8 cellular contexts compared by ENCODE assay signal in genomic region chr19:1503089-1503924, GRCh38. TPM values are rescaled to one million over a fixed set of nuclear protein-coding genes. Genes with fewer than 3 reads are reported as not detected.
DNase-seq lines count a peak whose midpoint lies in the region; ATAC-seq and TF ChIP-seq lines count a peak whose summit lies in the region.

No MANE protein-coding gene starts in this region.

- no peak for ATAC-seq in HG02678 (IDR thresholded peaks at IDR 0.05; ENCODE audit: unreplicated experiment)

- H2BK5ac ChIP-seq in mesendoderm (ENCODE audit: low read length), result no peak overlapping the region

- H3K4me1 ChIP-seq in KMS-11 (ENCODE audit: low read depth, poor library complexity, severe bottlenecking) (no peaks in the 10 kb centered on the region), colonic mucosa (peaks cover 7% of the 10 kb centered on the region), mesendoderm (ENCODE audit: control insufficient read depth, low read depth, low read length) (no peaks in the 10 kb centered on the region)

- H3K36me3 Mint-ChIP-seq in CD14-positive monocyte, result no peaks in the 10 kb centered on the region

- H4K8ac ChIP-seq in mesendoderm (ENCODE audit: low read depth, low read length), result no peak overlapping the region

- H3K36me3 ChIP-seq in KMS-11 (ENCODE audit: insufficient read depth) (no peaks in the 10 kb centered on the region), colonic mucosa (no peaks in the 10 kb centered on the region), mesendoderm (ENCODE audit: control insufficient read depth, insufficient read depth, low read length) (no peaks in the 10 kb centered on the region)

- H3K4me3 Mint-ChIP-seq in CD14-positive monocyte, result peak overlapping the region in 1 of 2 donors; percentile 48

- no peak overlapping the region for H2BK120ac ChIP-seq in mesendoderm (ENCODE audit: low read depth, low read length)

- H2BK15ac ChIP-seq in mesendoderm (replicated peaks; ENCODE audit: low read depth), result no peak overlapping the region

- H3K27me3 ChIP-seq in KMS-11 (ENCODE audit: insufficient read depth, low read depth) (peaks cover 68% of the 10 kb centered on the region), colonic mucosa (peaks cover 19% of the 10 kb centered on the region), mesendoderm (ENCODE audit: insufficient read depth, low read length, poor library complexity) (no peaks in the 10 kb centered on the region)

- H3K79me2 ChIP-seq in KMS-11 (ENCODE audit: insufficient read depth, low read depth), result no peaks in the 10 kb centered on the region
- H3K79me2 ChIP-seq in mesendoderm (ENCODE audit: control insufficient read depth, insufficient read depth, low read length), result no peaks in the 10 kb centered on the region

- peaks cover 27 to 49% (median 41%) of the 10 kb centered on the region in 3 donors for H3K27me3 Mint-ChIP-seq in CD14-positive monocyte (ENCODE audit: low read depth in 3 of 3)

- H3K23ac ChIP-seq in mesendoderm (ENCODE audit: low read length), result no peak overlapping the region

- peak; percentile 92 for TF ChIP-seq CTCF in CD14-positive monocyte (IDR thresholded peaks at IDR 0.05)
- TF ChIP-seq CTCF in KMS-11 (conservative IDR thresholded peaks at IDR 0.05; ENCODE audit: low read depth, low read length), result peak; percentile 53
- peak; percentile 85 for TF ChIP-seq CTCF in colonic mucosa (IDR thresholded peaks at IDR 0.05)

- no peak overlapping the region for H2AK5ac ChIP-seq in mesendoderm (ENCODE audit: low read length)

- peaks cover 9 to 36% (median 24%) of the 10 kb centered on the region in 7 donors for H3K9me3 Mint-ChIP-seq in CD14-positive monocyte

- H3K79me1 ChIP-seq in mesendoderm (ENCODE audit: low read length), result no peaks in the 10 kb centered on the region

- no CpG with 5 or more reads among the region's 49 CpGs for WGBS in mesendoderm (ENCODE audit: extremely low coverage, insufficient coverage, low lambda C conversion rate)

- H3K4ac ChIP-seq in mesendoderm (ENCODE audit: low read depth, low read length), result no peak overlapping the region

- no peak overlapping the region for H3K56ac ChIP-seq in mesendoderm (ENCODE audit: low read length)

- H3K9me3 ChIP-seq in colonic mucosa, result no peaks in the 10 kb centered on the region

- H3K27ac Mint-ChIP-seq in CD14-positive monocyte, result no peak overlapping the region

- H4K5ac ChIP-seq in mesendoderm (ENCODE audit: low read length), result no peak overlapping the region

- H3K18ac ChIP-seq in mesendoderm (ENCODE audit: low read length), result no peak overlapping the region

- H3K4me3 ChIP-seq in KMS-11 (IDR thresholded peaks at IDR 0.05; ENCODE audit: insufficient read depth, low read depth, low read length) (no peak overlapping the region), colonic mucosa (peak overlapping the region; percentile 5), mesendoderm (ENCODE audit: low read length) (no peak overlapping the region)

- H3K9ac ChIP-seq in KMS-11 (no peak overlapping the region), colonic mucosa (ENCODE audit: low read depth in 2 of 2, low read length in 2 of 2) (peak overlapping the region in 1 of 2 donors; percentile 12), mesendoderm (ENCODE audit: low read length) (no peak overlapping the region)

- H3K27ac ChIP-seq in KMS-11 (no peak overlapping the region), colonic mucosa (no peak overlapping the region), mesendoderm (ENCODE audit: low read depth, low read length) (no peak overlapping the region)

- intact Hi-C loops in CD14-positive monocyte (cut with micrococcal nuclease), result no loop called here
- intact Hi-C loops in colonic mucosa (cut with DNase I), result no loop called here

- no peak overlapping the region for H2AFZ ChIP-seq in KMS-11 (ENCODE audit: low read depth)

- no peak overlapping the region for H3K4me2 ChIP-seq in KMS-11
- H3K4me2 ChIP-seq in mesendoderm (ENCODE audit: low read length), result no peak overlapping the region

- H3K4me1 Mint-ChIP-seq in CD14-positive monocyte, result peaks cover 5% of the 10 kb centered on the region

- H4K20me1 ChIP-seq in KMS-11 (ENCODE audit: insufficient read depth), result no peaks in the 10 kb centered on the region

- DNase-seq in CD14-positive monocyte (ENCODE audit: low spot score) (no peak), colonic mucosa (peak; percentile 62), mesendoderm (peak; percentile 73), NCI-H2029 (lab: John Stamatoyannopoulos, UW) (no peak)
- peak; percentile 56 to 59 for DNase-seq in activated CD4-positive, alpha-beta T cell treated with anti-CD3 and anti-CD28 coated beads for 24 hours (ENCODE audit: low read depth in 2 of 2)
- peak; percentile 34 to 45 for DNase-seq in stimulated activated CD8-positive, alpha-beta memory T cell treated with anti-CD3 and anti-CD28 coated beads, Interleukin-7, amount 100 ng/mL, for 4 hours (ENCODE audit: low read depth in 2 of 2)

RNA-seq across cellular contexts. Expression of gene ADAMTSL5, which starts 9.5 kb away (rescaled TPM):
- polyA plus RNA-seq in CD14-positive monocyte, result not detected
- 1 to 10 TPM; 2.2 to 7.3 TPM for total RNA-seq in colonic mucosa
- polyA plus RNA-seq in mesendoderm (2013, experiment 1 of 2), result 0.11 TPM
- polyA plus RNA-seq in mesendoderm (2013, experiment 2 of 2), result 0.11 TPM

RNA-seq across cellular contexts. Expression of gene REEP6, which starts 12.3 kb away (rescaled TPM):
- 1 to 10 TPM in 1 of 2 donors, under 1 TPM in 1; 0.51 to 1.8 TPM for polyA plus RNA-seq in CD14-positive monocyte
- total RNA-seq in colonic mucosa, result 1 to 10 TPM; 5.0 to 6.4 TPM
- 1.5 TPM for polyA plus RNA-seq in mesendoderm (2013, experiment 1 of 2)
- polyA plus RNA-seq in mesendoderm (2013, experiment 2 of 2), result 1.5 TPM

RNA-seq across cellular contexts. Expression of gene PCSK4, which starts 13.2 kb away (rescaled TPM):
- polyA plus RNA-seq in CD14-positive monocyte, result under 1 TPM in 1 of 2 donors, not detected in 1; 0.34 TPM
- 1 to 10 TPM; 4.1 to 5.8 TPM for total RNA-seq in colonic mucosa
- 0.76 TPM for polyA plus RNA-seq in mesendoderm (2013, experiment 1 of 2)
- 0.70 TPM for polyA plus RNA-seq in mesendoderm (2013, experiment 2 of 2)

RNA-seq across cellular contexts. Expression of gene PLK5, which starts 20.6 kb away (rescaled TPM):
- polyA plus RNA-seq in CD14-positive monocyte, result not detected
- total RNA-seq in colonic mucosa, result not detected
- polyA plus RNA-seq in mesendoderm (2013, experiment 1 of 2), result 0.15 TPM
- polyA plus RNA-seq in mesendoderm (2013, experiment 2 of 2), result 0.10 TPM

RNA-seq across cellular contexts. Expression of gene C19orf25, which starts 24.3 kb away (rescaled TPM):
- 10 to 100 TPM; 19.9 to 20.9 TPM for polyA plus RNA-seq in CD14-positive monocyte
- total RNA-seq in colonic mucosa, result 10 to 100 TPM; 27.3 to 46.9 TPM
- polyA plus RNA-seq in mesendoderm (2013, experiment 1 of 2), result 21.6 TPM
- polyA plus RNA-seq in mesendoderm (2013, experiment 2 of 2), result 22.2 TPM

Comparison
In these comparisons a context has a peak if more than half of its experiments do, and no peak if none do; other contexts are left out.
1. DNase-seq: peak in activated CD4-positive, alpha-beta T cell treated with anti-CD3 and anti-CD28 coated beads for 24 hours (2 of 2), colonic mucosa (single experiment), mesendoderm (single experiment) and stimulated activated CD8-positive, alpha-beta memory T cell treated with anti-CD3 and anti-CD28 coated beads, Interleukin-7, amount 100 ng/mL, for 4 hours (2 of 2); none in CD14-positive monocyte (single experiment) and NCI-H2029 (single experiment).
2. Peak in every context shown above with its lines, with median percentiles within 50 percentile points of each other: CTCF ChIP-seq.